Comparison of ENCODE assay signal across 23 cellular contexts in genomic region chr6:2731281-2731909, GRCh38. TPM values are rescaled to one million over a fixed set of nuclear protein-coding genes. Genes with fewer than 3 reads are reported as not detected.
A peak's percentile ranks its signal among the peaks of the same experiment; 100 is the strongest.
DNase-seq lines count a peak whose midpoint lies in the region; ATAC-seq and TF ChIP-seq lines count a peak whose summit lies in the region.
"Had no signal": no experiment of that assay in that cellular context is flagged by ENCODE, and none has a peak within 500 bp of the region (broad histone marks: within the 10 kb centered on the region; RNA-seq: fewer than 3 reads in every experiment).

No MANE protein-coding gene starts in this region.

- no peak overlapping the region for H3K27ac ChIP-seq in GM23338 (ENCODE audit: low read depth)
- no peak overlapping the region for H3K27ac ChIP-seq in esophagus muscularis mucosa (replicated peaks in 1 of 4)
- H3K27ac ChIP-seq: pancreas, sigmoid colon had no signal

- H3K36me3 Mint-ChIP-seq in GM23338 (ENCODE audit: low read depth), result no peaks in the 10 kb centered on the region
- no peaks in the 10 kb centered on the region for H3K36me3 Mint-ChIP-seq in WTC11
- no peaks in the 10 kb centered on the region for H3K36me3 Mint-ChIP-seq in stimulated activated effector memory CD8-positive, alpha-beta T cell treated with anti-CD3 and anti-CD28 coated beads, Interleukin-12 subunit alpha, Interleukin-12 subunit beta, amount 100 ng/mL, for 72 hours
- H3K36me3 Mint-ChIP-seq: naive thymus-derived CD4-positive, alpha-beta T cell had no signal

- peak; percentile 74 for DNase-seq in COLO829 (ENCODE audit: low spot score)
- peak; percentile 45 for DNase-seq in GM23338 (ENCODE audit: low spot score)
- peak; percentile 31 for DNase-seq in WTC11 (ENCODE audit: low spot score)
- peak; percentile 73 for DNase-seq in kidney tubule cell (ENCODE audit: low spot score)
- DNase-seq in esophagus muscularis mucosa (ENCODE audit: extremely low spot score), result no peak
- no peak for DNase-seq in stimulated activated effector memory CD8-positive, alpha-beta T cell treated with anti-CD3 and anti-CD28 coated beads, Interleukin-12 subunit alpha, Interleukin-12 subunit beta, amount 100 ng/mL, for 72 hours (ENCODE audit: low spot score in 2 of 2)
- DNase-seq: activated gamma-delta T cell; CD4-positive, alpha-beta T cell; dermis blood vessel endothelial cell; foreskin fibroblast; mesenchymal stem cell; naive thymus-derived CD4-positive, alpha-beta T cell; NCI-H2171 treated with DMSO at 0.1 percent for 48 hours; NCI-H69; pancreas; sigmoid colon; stimulated activated CD4-positive, alpha-beta T cell treated with anti-CD3 and anti-CD28 coated beads, Interleukin-2, amount 100 ng/mL, for 24 hours; stimulated activated naive CD4-positive, alpha-beta T cell treated with Interleukin-2 at 50 U/mL for 16 hours had no signal

- no peaks in the 10 kb centered on the region for H3K27me3 ChIP-seq in GM23338 (ENCODE audit: insufficient read depth)
- no peaks in the 10 kb centered on the region for H3K27me3 ChIP-seq in esophagus muscularis mucosa
- H3K27me3 ChIP-seq: cardiac muscle cell, pancreas, sigmoid colon, tibial nerve had no signal

- H3K27ac Mint-ChIP-seq in GM23338, result no peak overlapping the region
- no peak overlapping the region for H3K27ac Mint-ChIP-seq in WTC11
- no peak overlapping the region for H3K27ac Mint-ChIP-seq in stimulated activated effector memory CD8-positive, alpha-beta T cell treated with anti-CD3 and anti-CD28 coated beads, Interleukin-12 subunit alpha, Interleukin-12 subunit beta, amount 100 ng/mL, for 72 hours
- H3K27ac Mint-ChIP-seq: CD4-positive, alpha-beta T cell; IgD-negative memory B cell; naive thymus-derived CD4-positive, alpha-beta T cell had no signal

- no peak overlapping the region for H3K4me3 Mint-ChIP-seq in GM23338
- no peak overlapping the region for H3K4me3 Mint-ChIP-seq in WTC11
- H3K4me3 Mint-ChIP-seq in stimulated activated effector memory CD8-positive, alpha-beta T cell treated with anti-CD3 and anti-CD28 coated beads, Interleukin-12 subunit alpha, Interleukin-12 subunit beta, amount 100 ng/mL, for 72 hours, result no peak overlapping the region
- H3K4me3 Mint-ChIP-seq: CD4-positive, alpha-beta T cell; IgD-negative memory B cell; naive thymus-derived CD4-positive, alpha-beta T cell had no signal

- no peaks in the 10 kb centered on the region for H3K9me3 Mint-ChIP-seq in GM23338
- H3K9me3 Mint-ChIP-seq in WTC11, result no peaks in the 10 kb centered on the region
- no peaks in the 10 kb centered on the region for H3K9me3 Mint-ChIP-seq in stimulated activated effector memory CD8-positive, alpha-beta T cell treated with anti-CD3 and anti-CD28 coated beads, Interleukin-12 subunit alpha, Interleukin-12 subunit beta, amount 100 ng/mL, for 72 hours
- H3K9me3 Mint-ChIP-seq: CD4-positive, alpha-beta T cell; naive thymus-derived CD4-positive, alpha-beta T cell had no signal

- H3K36me3 ChIP-seq in GM23338 (ENCODE audit: insufficient read depth), result no peaks in the 10 kb centered on the region
- H3K36me3 ChIP-seq in esophagus muscularis mucosa, result no peaks in the 10 kb centered on the region
- H3K36me3 ChIP-seq: cardiac muscle cell, pancreas, sigmoid colon, tibial nerve had no signal

- H3F3A ChIP-seq in GM23338 (replicated peaks; ENCODE audit: low read depth), result 0 out of 2 replicates have a peak, but pooled peaks cover 4% of the 10 kb centered on the region

- H3K27me3 Mint-ChIP-seq in GM23338 (ENCODE audit: insufficient read depth, low read depth, poor library complexity) (no peaks in the 10 kb centered on the region), WTC11 (ENCODE audit: low read depth) (peaks cover 2% of the 10 kb centered on the region; the same call in 1 of the 2 replicates)
- H3K27me3 Mint-ChIP-seq: IgD-negative memory B cell had no signal

- H3K79me2 ChIP-seq in GM23338 (replicated peaks; ENCODE audit: insufficient read depth), result no peaks in the 10 kb centered on the region

- H3K9me2 ChIP-seq in GM23338 (ENCODE audit: insufficient read depth), result no peaks in the 10 kb centered on the region

- no peak for TF ChIP-seq EP300 in esophagus muscularis mucosa (IDR thresholded peaks at IDR 0.05)

- H3K9me3 ChIP-seq in esophagus muscularis mucosa, result no peaks in the 10 kb centered on the region
- H3K9me3 ChIP-seq: pancreas, sigmoid colon, tibial nerve had no signal

- H3K4me2 ChIP-seq in GM23338, result peak overlapping the region; percentile 11; the same call in 1 of the 2 replicates

- TF ChIP-seq CTCF in GM23338 (conservative IDR thresholded peaks at IDR 0.05; ENCODE audit: low read depth in 2 of 2) (no peak; a peak in 1 of 4 replicates), WTC11 (IDR thresholded peaks at IDR 0.05) (no peak), esophagus muscularis mucosa (IDR thresholded peaks at IDR 0.05) (no peak)

- ATAC-seq in GM23338 (peak; percentile 77), WTC11 (peak; percentile 51), HG03460 (IDR thresholded peaks at IDR 0.05; ENCODE audit: unreplicated experiment) (no peak), HG03432 (IDR thresholded peaks at IDR 0.05; ENCODE audit: unreplicated experiment) (no peak)
- ATAC-seq in stimulated activated effector memory CD8-positive, alpha-beta T cell treated with anti-CD3 and anti-CD28 coated beads, Interleukin-12 subunit alpha, Interleukin-12 subunit beta, amount 100 ng/mL, for 72 hours, result no peak
- ATAC-seq: naive thymus-derived CD4-positive, alpha-beta T cell had no signal

- POLR2A ChIA-PET in WTC11 (lab: Charles Lee), result no interaction called here

- H3K4me3 ChIP-seq in GM23338 (no peak overlapping the region), esophagus muscularis mucosa (no peak overlapping the region)
- H3K4me3 ChIP-seq: cardiac muscle cell, pancreas, sigmoid colon, tibial nerve had no signal

- WGBS in esophagus muscularis mucosa, result 71% methylated on average over 5 of the region's 5 CpGs

- CTCF ChIA-PET in WTC11 (lab: Charles Lee), result no interaction called here

- H3K4me1 Mint-ChIP-seq in GM23338 (peaks cover 61% of the 10 kb centered on the region), WTC11 (peaks cover 59% of the 10 kb centered on the region)
- H3K4me1 Mint-ChIP-seq in stimulated activated effector memory CD8-positive, alpha-beta T cell treated with anti-CD3 and anti-CD28 coated beads, Interleukin-12 subunit alpha, Interleukin-12 subunit beta, amount 100 ng/mL, for 72 hours, result peaks cover 9% of the 10 kb centered on the region

- no peaks in the 10 kb centered on the region for H4K20me1 ChIP-seq in GM23338 (replicated peaks; ENCODE audit: insufficient read depth)

- intact Hi-C loops in esophagus muscularis mucosa (cut with DNase I), result no loop called here

- H2AFZ ChIP-seq in GM23338, result peak overlapping the region; percentile 44; the same call in 1 of the 2 replicates

- no peak for TF ChIP-seq POLR2A in esophagus muscularis mucosa (IDR thresholded peaks at IDR 0.05; ENCODE audit: low read depth)

- peaks cover 34% of the 10 kb centered on the region for H3K4me1 ChIP-seq in GM23338 (ENCODE audit: insufficient read depth)
- peaks cover 26 to 59% (median 44%) of the 10 kb centered on the region in 4 donors for H3K4me1 ChIP-seq in esophagus muscularis mucosa
- H3K4me1 ChIP-seq: pancreas had no signal

TF ChIP-seq in WTC11, 78 proteins besides CTCF, POLR2A, EP300 and RAD21:
- no peak for TF ChIP-seq GABPB1 (CRISPR knock-in tag; IDR thresholded peaks at IDR 0.05)
- no peak for TF ChIP-seq EMX1 (CRISPR knock-in tag; IDR thresholded peaks at IDR 0.05)
- TF ChIP-seq SMAD4 (CRISPR knock-in tag; IDR thresholded peaks at IDR 0.05), result no peak

RNA-seq across cellular contexts. Expression of gene MYLK4, which starts 19.3 kb away (rescaled TPM):
- total RNA-seq in GM23338 (2014; rRNA removed; shearing (Covaris generic)), result 0.12 and 0.17 TPM in 2 replicates
- polyA plus RNA-seq in GM23338 (2016; fragmentation: Nextera tagmentation; extraction: Ambion mirVana), result 0.03 TPM in 2 replicates
- 0.05 to 0.13 TPM (median 0.11 TPM) in 3 replicates for total RNA-seq in WTC11 (2021)
- under 1 TPM; 0.33 to 0.45 (median 0.38) TPM for total RNA-seq in esophagus muscularis mucosa

RNA-seq across cellular contexts. Expression of gene WRNIP1, which starts 33.8 kb away (rescaled TPM):
- total RNA-seq in GM23338 (2014; rRNA removed; shearing (Covaris generic)), result 50.4 and 66.0 TPM in 2 replicates
- 27.6 and 34.8 TPM in 2 replicates for polyA plus RNA-seq in GM23338 (2016; fragmentation: Nextera tagmentation; extraction: Ambion mirVana)
- total RNA-seq in WTC11 (2021), result 33.8 to 36.3 TPM (median 36.2 TPM) in 3 replicates
- total RNA-seq in esophagus muscularis mucosa, result 10 to 100 TPM; 55.2 to 77.2 (median 63.7) TPM

Comparison
In these comparisons a context has a peak if more than half of its experiments do, and no peak if none do; other contexts are left out.
1. DNase-seq: peak in COLO829 (single experiment), GM23338 (single experiment), WTC11 (single experiment) and kidney tubule cell (single experiment); none in esophagus muscularis mucosa (single experiment) and stimulated activated effector memory CD8-positive, alpha-beta T cell treated with anti-CD3 and anti-CD28 coated beads, Interleukin-12 subunit alpha, Interleukin-12 subunit beta, amount 100 ng/mL, for 72 hours (0 of 2).
2. ATAC-seq: peak in GM23338 (single experiment) and WTC11 (single experiment); none in HG03460 (single experiment), HG03432 (single experiment) and stimulated activated effector memory CD8-positive, alpha-beta T cell treated with anti-CD3 and anti-CD28 coated beads, Interleukin-12 subunit alpha, Interleukin-12 subunit beta, amount 100 ng/mL, for 72 hours (single experiment).